In genomic region chr7:91953618-91954017, GRCh38 we compare ENCODE assay signal across 10 cellular contexts. TPM values are rescaled to one million over a fixed set of nuclear protein-coding genes. Genes with fewer than 3 reads are reported as not detected.
DNase-seq lines count a peak whose midpoint lies in the region; ATAC-seq, FAIRE-seq and TF ChIP-seq lines count a peak whose summit lies in the region.
"Had no signal": no experiment of that assay in that cellular context is flagged by ENCODE, and none has a peak within 500 bp of the region (broad histone marks: within the 10 kb centered on the region; RNA-seq: fewer than 3 reads in every experiment).

No MANE protein-coding gene starts in this region.

- TF ChIP-seq POLR2A in IMR-90 (IDR thresholded peaks at IDR 0.05; ENCODE audit: low read depth, low read length) = no peak

- H2AFZ ChIP-seq in IMR-90 (replicated peaks; ENCODE audit: low read length, poor library complexity) (no peak overlapping the region), astrocyte (ENCODE audit: low read depth, low read length) (no peak overlapping the region), mesenchymal stem cell (ENCODE audit: low read depth, low read length) (no peak overlapping the region)

- H3K4me1 ChIP-seq in DOHH2 (ENCODE audit: control insufficient read depth, low read length) (no peaks in the 10 kb centered on the region), IMR-90 (ENCODE audit: control insufficient read depth, insufficient read depth, low read length) (peaks cover 2% of the 10 kb centered on the region; the same call in 1 of the 2 replicates), astrocyte (ENCODE audit: insufficient read depth, low read length) (no peaks in the 10 kb centered on the region), mesenchymal stem cell (ENCODE audit: control insufficient read depth, insufficient read depth, low read depth, low read length) (no peaks in the 10 kb centered on the region)

- H2BK120ac ChIP-seq in IMR-90 (ENCODE audit: low read depth, low read length) (no peak overlapping the region), mesenchymal stem cell (ENCODE audit: low read depth, low read length) (no peak overlapping the region)

- H2AK5ac ChIP-seq in IMR-90 (ENCODE audit: low read depth, low read length) (no peak overlapping the region), mesenchymal stem cell (ENCODE audit: low read length, severe bottlenecking) (no peak overlapping the region)

- H3K23ac ChIP-seq in IMR-90 (ENCODE audit: low read depth, low read length) = no peak overlapping the region
- H3K23ac ChIP-seq in mesenchymal stem cell (ENCODE audit: low read length in 2 of 2) = no peak overlapping the region

- no peaks in the 10 kb centered on the region for H3K9me3 Mint-ChIP-seq in astrocyte (ENCODE audit: unreplicated experiment)

- intact Hi-C loops in IMR-90 (cut with micrococcal nuclease) = no loop called here

- H3K14ac ChIP-seq in IMR-90 (replicated peaks; ENCODE audit: low read depth, low read length) = no peak overlapping the region
- H3K14ac ChIP-seq in mesenchymal stem cell (ENCODE audit: low read length in 2 of 2) = no peak overlapping the region

- no peak overlapping the region for H2BK15ac ChIP-seq in IMR-90 (ENCODE audit: low read depth, low read length)
- H2BK15ac ChIP-seq in mesenchymal stem cell (ENCODE audit: low read depth, poor library complexity, severe bottlenecking) = no peak overlapping the region

- no peaks in the 10 kb centered on the region for H3K9me2 ChIP-seq in DOHH2 (replicated peaks; ENCODE audit: control insufficient read depth, low read length)

- CTCF ChIA-PET in IMR-90 (lab: Yijun Ruan, JAX) = interaction anchor here (0.7 to 0.8 kb wide), 2 partner anchors 9 to 200 kb away, joined by 3 read pairs; no protein-coding TSS in a partner anchor

- H2BK12ac ChIP-seq in mesenchymal stem cell (ENCODE audit: low read length in 2 of 2) = no peak overlapping the region

- no peaks in the 10 kb centered on the region for H3K9me1 ChIP-seq in IMR-90 (ENCODE audit: insufficient read depth, low read length)

- peaks cover 9% of the 10 kb centered on the region for H3K4me1 Mint-ChIP-seq in astrocyte (ENCODE audit: low read depth, unreplicated experiment)

- DNase-seq in IMR-90 (peak; percentile 36), astrocyte (ENCODE audit: low read depth) (no peak), mesenchymal stem cell (peak; percentile 22), hippocampal formation (lab: John Stamatoyannopoulos, UW) (no peak), GM19240 (ENCODE audit: insufficient read length, low spot score) (no peak), caudate nucleus (lab: John Stamatoyannopoulos, UW) (no peak)
- no peak for DNase-seq in activated CD4-positive, alpha-beta T cell treated with anti-CD3 and anti-CD28 coated beads for 48 hours
- DNase-seq: NCI-H510A treated with DMSO at 0.1 percent for 48 hours had no signal

- H3K9me3 ChIP-seq in DOHH2 (ENCODE audit: control insufficient read depth, insufficient read depth, low read length) (no peaks in the 10 kb centered on the region), IMR-90 (ENCODE audit: control insufficient read depth, insufficient read depth, low read length) (no peaks in the 10 kb centered on the region), astrocyte (ENCODE audit: insufficient read depth, low read depth, low read length) (no peaks in the 10 kb centered on the region), mesenchymal stem cell (ENCODE audit: control insufficient read depth, low read length) (no peaks in the 10 kb centered on the region)
- H3K9me3 ChIP-seq: tibial nerve had no signal

- no peak overlapping the region for H3K27ac Mint-ChIP-seq in astrocyte (ENCODE audit: unreplicated experiment)

- no CpG with 5 or more reads among the region's 3 CpGs for WGBS in IMR-90 (ENCODE audit: extremely low coverage in 2 of 2, insufficient read length in 1 of 2), 2 experiments
- WGBS in mesenchymal stem cell = 85% methylated on average over 1 of the region's 3 CpGs

- H3K9ac ChIP-seq in IMR-90 (ENCODE audit: low read depth, low read length) (no peak overlapping the region), astrocyte (ENCODE audit: low read length) (no peak overlapping the region), mesenchymal stem cell (ENCODE audit: low read length) (no peak overlapping the region)

- H2BK5ac ChIP-seq in IMR-90 (ENCODE audit: low read depth, low read length, poor library complexity, severe bottlenecking) (no peak overlapping the region), mesenchymal stem cell (ENCODE audit: low read depth, low read length, poor library complexity, severe bottlenecking) (no peak overlapping the region)

- H4K91ac ChIP-seq in IMR-90 (ENCODE audit: insufficient read depth, low read depth, low read length) = no peak overlapping the region
- H4K91ac ChIP-seq in mesenchymal stem cell (ENCODE audit: low read length) = no peak overlapping the region

- H3K4me3 ChIP-seq in DOHH2 (ENCODE audit: low read length) (no peak overlapping the region), IMR-90 (ENCODE audit: insufficient read depth, low read depth, low read length) (no peak overlapping the region), astrocyte (ENCODE audit: insufficient read depth, low read depth, low read length) (no peak overlapping the region), mesenchymal stem cell (ENCODE audit: insufficient read depth in 1 of 2, low read depth in 1 of 2, low read length in 2 of 2) (no peak overlapping the region)
- H3K4me3 ChIP-seq: tibial nerve had no signal

- peak; percentile 7; the same call in 1 of the 2 replicates for TF ChIP-seq RAD21 in IMR-90 (IDR thresholded peaks at IDR 0.05; ENCODE audit: low read length)

- no peaks in the 10 kb centered on the region for H3F3A ChIP-seq in DOHH2 (ENCODE audit: control insufficient read depth, insufficient read depth)

- H3K18ac ChIP-seq in IMR-90 (ENCODE audit: low read depth, low read length) (no peak overlapping the region), mesenchymal stem cell (ENCODE audit: low read depth in 1 of 2, low read length in 2 of 2) (no peak overlapping the region)

- H3K79me2 ChIP-seq in DOHH2 (ENCODE audit: control insufficient read depth, low read length) (peaks cover 88% of the 10 kb centered on the region), astrocyte (ENCODE audit: insufficient read depth, low read length) (peaks cover 96% of the 10 kb centered on the region)

- H4K5ac ChIP-seq in IMR-90 (ENCODE audit: low read depth, low read length) = no peak overlapping the region

- FAIRE-seq in astrocyte (lab: Jason Lieb, UNC) = peak; percentile 9

- dilution Hi-C loops in IMR-90 (cut with HindIII; ENCODE audit: low sequenced_read_pairs, unreplicated experiment) = no loop called here

- no peak overlapping the region for H3K56ac ChIP-seq in IMR-90 (ENCODE audit: extremely low read depth, insufficient read depth, low read length)

- BruUV-seq in IMR-90 (replicated peaks; lab: Mats Ljungman, UMichigan) = no TSS peak

- H3K36me3 ChIP-seq in DOHH2 (ENCODE audit: control insufficient read depth, low read length) (no peaks in the 10 kb centered on the region), IMR-90 (ENCODE audit: control insufficient read depth, insufficient read depth, low read length) (no peaks in the 10 kb centered on the region), astrocyte (ENCODE audit: insufficient read depth, low read length) (no peaks in the 10 kb centered on the region), mesenchymal stem cell (ENCODE audit: control insufficient read depth in 1 of 2, insufficient read depth in 2 of 2, low read depth in 1 of 2, low read length in 2 of 2) (peaks cover 0 to 2% of the 10 kb centered on the region in 2 experiments)
- H3K36me3 ChIP-seq: tibial nerve had no signal

- H3K4me3 Mint-ChIP-seq in astrocyte (ENCODE audit: unreplicated experiment) = no peak overlapping the region

- no peak overlapping the region for H3K4ac ChIP-seq in IMR-90 (ENCODE audit: low read depth, low read length)
- H3K4ac ChIP-seq in mesenchymal stem cell (ENCODE audit: low read depth in 1 of 2, low read length in 2 of 2) = no peak overlapping the region

- POLR2A ChIA-PET in IMR-90 (lab: Charles Lee; ENCODE audit: unreplicated experiment) = no interaction called here

- H4K8ac ChIP-seq in IMR-90 (ENCODE audit: low read depth in 2 of 2, low read length in 2 of 2) (no peak overlapping the region), mesenchymal stem cell (ENCODE audit: low read length) (no peak overlapping the region)

- TF ChIP-seq CTCF in DOHH2 (IDR thresholded peaks at IDR 0.05; ENCODE audit: low read depth, low read length, poor library complexity, severe bottlenecking) (peak; percentile 80), IMR-90 (conservative IDR thresholded peaks at IDR 0.05; ENCODE audit: low read depth, low read length) (peak; percentile 35), astrocyte (IDR thresholded peaks at IDR 0.05; ENCODE audit: insufficient read depth, low read depth, low read length) (peak; percentile 33)

- H2BK20ac ChIP-seq in IMR-90 (ENCODE audit: low read depth, low read length) = no peak overlapping the region

- peaks cover 3% of the 10 kb centered on the region for H3K36me3 Mint-ChIP-seq in astrocyte (ENCODE audit: low read depth, unreplicated experiment)

- H3K79me1 ChIP-seq in IMR-90 (ENCODE audit: low read depth in 1 of 2, low read length in 2 of 2) (peaks cover 26 to 44% of the 10 kb centered on the region in 2 experiments), mesenchymal stem cell (replicated peaks; ENCODE audit: low read length, poor library complexity, severe bottlenecking) (peaks cover 5% of the 10 kb centered on the region)

- H3K27me3 ChIP-seq in DOHH2 (ENCODE audit: control insufficient read depth, low read length) (no peaks in the 10 kb centered on the region), IMR-90 (ENCODE audit: control insufficient read depth, insufficient read depth, low read length) (no peaks in the 10 kb centered on the region), astrocyte (ENCODE audit: insufficient read depth, low read length) (no peaks in the 10 kb centered on the region), mesenchymal stem cell (ENCODE audit: control insufficient read depth in 1 of 2, insufficient read depth in 1 of 2, low read length in 2 of 2) (no peaks in the 10 kb centered on the region)
- H3K27me3 ChIP-seq: tibial nerve had no signal

- H3K27ac ChIP-seq in DOHH2 (ENCODE audit: low read depth, low read length) (no peak overlapping the region), IMR-90 (ENCODE audit: insufficient read depth, low read length) (no peak overlapping the region), astrocyte (ENCODE audit: low read depth, low read length) (no peak overlapping the region), mesenchymal stem cell (ENCODE audit: low read length, poor library complexity, severe bottlenecking) (no peak overlapping the region), caudate nucleus (ENCODE audit: low read depth, low read length) (no peak overlapping the region)

- H4K20me1 ChIP-seq in DOHH2 (ENCODE audit: control insufficient read depth, insufficient read depth, low read depth, low read length) (no peaks in the 10 kb centered on the region), IMR-90 (ENCODE audit: insufficient read depth, low read length) (peaks cover 28% of the 10 kb centered on the region), astrocyte (ENCODE audit: insufficient read depth, low read length) (peaks cover 74% of the 10 kb centered on the region)

- in situ Hi-C loops in IMR-90 (cut with MboI; ENCODE audit: low sequenced_read_pairs) = no loop called here

- H3K27me3 Mint-ChIP-seq in astrocyte (ENCODE audit: low read depth, unreplicated experiment) = no peaks in the 10 kb centered on the region

- H3K4me2 ChIP-seq in DOHH2 (ENCODE audit: low read length) = no peak overlapping the region
- no peak overlapping the region for H3K4me2 ChIP-seq in IMR-90 (ENCODE audit: low read depth, low read length)
- no peak overlapping the region for H3K4me2 ChIP-seq in astrocyte (ENCODE audit: low read length)
- no peak overlapping the region for H3K4me2 ChIP-seq in mesenchymal stem cell (ENCODE audit: low read length, poor library complexity, severe bottlenecking)

- no peak overlapping the region for H2AK9ac ChIP-seq in IMR-90 (replicated peaks; ENCODE audit: low read depth, low read length, poor library complexity)

- 0 out of 2 replicates have a peak, but pooled peaks have one; percentile 32 for ATAC-seq in IMR-90 (ENCODE audit: low read depth)

RNA-seq across cellular contexts. Expression of gene AKAP9, which starts 13.0 kb away (rescaled TPM):
- total RNA-seq in IMR-90 (2012; rRNA removed) (25.3 and 49.4 TPM in 2 replicates), astrocyte (51.6 and 55.6 TPM in 2 replicates)
- polyA plus RNA-seq in IMR-90 (2012; rRNA removed) = 8.7 and 9.7 TPM in 2 replicates
- polyA plus RNA-seq in IMR-90 (2012; cell fraction: cytosol; rRNA removed) = 0.78 and 0.89 TPM in 2 replicates
- polyA plus RNA-seq in IMR-90 (2012; cell fraction: nucleus; rRNA removed; ENCODE audit: low replicate concordance) = 6.7 and 40.2 TPM in 2 replicates
- 10.0 TPM for polyA plus RNA-seq in mesenchymal stem cell (2013, experiment 1 of 2)
- 9.1 TPM for polyA plus RNA-seq in mesenchymal stem cell (2013, experiment 2 of 2)

Comparison
In these comparisons a context has a peak if more than half of its experiments do, and no peak if none do; other contexts are left out.
1. DNase-seq: peak in IMR-90 (single experiment) and mesenchymal stem cell (single experiment); none in astrocyte (single experiment), hippocampal formation (0 of 2), GM19240 (single experiment), activated CD4-positive, alpha-beta T cell treated with anti-CD3 and anti-CD28 coated beads for 48 hours (single experiment) and caudate nucleus (0 of 61).
2. Peak in every context shown above with its lines, with median percentiles within 50 percentile points of each other: CTCF ChIP-seq.